ENCODE assay signal across 7 cellular contexts in genomic region chr9:66267684-66268083, GRCh38.
DNase-seq lines count a peak whose midpoint lies in the region; ATAC-seq and TF ChIP-seq lines count a peak whose summit lies in the region.
"Not testable (repeated sequence)": the region's sequence is repeated elsewhere in the genome, so short reads cannot be mapped to it uniquely, and the experiment has no call there.

No MANE protein-coding gene starts in this region.

- CTCF ChIA-PET in T-cell (lab: Charles Lee); activated CD8-positive, alpha-beta memory T cell treated with anti-CD3 and anti-CD28 coated beads, Interleukin-2, amount 10 ng/mL, durations not matched to agents 7 days and 5 days (lab: Charles Lee); activated naive CD4-positive, alpha-beta T cell treated with anti-CD3 and anti-CD28 coated beads, Interleukin-2, amount 10 ng/mL, durations not matched to agents 7 days and 5 days (lab: Charles Lee): not testable (repeated sequence)

- not testable (repeated sequence) for H3K4me1 Mint-ChIP-seq in T-cell; activated CD8-positive, alpha-beta memory T cell treated with anti-CD3 and anti-CD28 coated beads, Interleukin-2, amount 10 ng/mL, durations not matched to agents 7 days and 5 days; activated naive CD4-positive, alpha-beta T cell treated with anti-CD3 and anti-CD28 coated beads, Interleukin-2, amount 10 ng/mL, durations not matched to agents 7 days and 5 days

- POLR2A ChIA-PET in T-cell (lab: Charles Lee): not testable (repeated sequence)

- not testable (repeated sequence) for H3K27me3 Mint-ChIP-seq in T-cell; activated CD8-positive, alpha-beta memory T cell treated with anti-CD3 and anti-CD28 coated beads, Interleukin-2, amount 10 ng/mL, durations not matched to agents 7 days and 5 days; activated naive CD4-positive, alpha-beta T cell treated with anti-CD3 and anti-CD28 coated beads, Interleukin-2, amount 10 ng/mL, durations not matched to agents 7 days and 5 days

- DNase-seq in GM12865 (ENCODE audit: low read depth) (peak; percentile 42), T-cell (peak in 21 of 34 experiments; percentile 7 to 59 (median 34)), fibroblast of pulmonary artery (ENCODE audit: low read depth) (peak; percentile 2), medulla oblongata (ENCODE audit: extremely low spot score) (peak; percentile 1)
- peak; percentile 70 for DNase-seq in activated CD8-positive, alpha-beta memory T cell treated with anti-CD3 and anti-CD28 coated beads, Interleukin-2, amount 10 ng/mL, durations not matched to agents 7 days and 5 days
- DNase-seq in activated naive CD4-positive, alpha-beta T cell treated with anti-CD3 and anti-CD28 coated beads, Interleukin-2, amount 10 ng/mL, durations not matched to agents 7 days and 5 days: peak; percentile 41
- peak; percentile 35 for DNase-seq in stimulated activated CD4-positive, alpha-beta T cell treated with anti-CD3 and anti-CD28 coated beads, Interleukin-15, amount 100 ng/mL, for 24 hours

- H3K4me3 ChIP-seq in GM12865 (ENCODE audit: low read depth, low read length): peak overlapping the region; percentile 37; the same call in 1 of the 2 replicates
- not testable (repeated sequence) for H3K4me3 ChIP-seq in fibroblast of pulmonary artery (replicated peaks; ENCODE audit: low read depth, low read length)

- peak overlapping the region in 1 of 3 donors; percentile 4 for H3K4me3 Mint-ChIP-seq in T-cell
- H3K4me3 Mint-ChIP-seq in activated CD8-positive, alpha-beta memory T cell treated with anti-CD3 and anti-CD28 coated beads, Interleukin-2, amount 10 ng/mL, durations not matched to agents 7 days and 5 days: peak overlapping the region; percentile 28
- not testable (repeated sequence) for H3K4me3 Mint-ChIP-seq in activated naive CD4-positive, alpha-beta T cell treated with anti-CD3 and anti-CD28 coated beads, Interleukin-2, amount 10 ng/mL, durations not matched to agents 7 days and 5 days

- H3K36me3 Mint-ChIP-seq in T-cell; activated CD8-positive, alpha-beta memory T cell treated with anti-CD3 and anti-CD28 coated beads, Interleukin-2, amount 10 ng/mL, durations not matched to agents 7 days and 5 days; activated naive CD4-positive, alpha-beta T cell treated with anti-CD3 and anti-CD28 coated beads, Interleukin-2, amount 10 ng/mL, durations not matched to agents 7 days and 5 days: not testable (repeated sequence)

- peak; percentile 50 to 86 (median 68) for ATAC-seq in T-cell (replicated peaks in 1 of 4)
- peak; percentile 81 for ATAC-seq in activated CD8-positive, alpha-beta memory T cell treated with anti-CD3 and anti-CD28 coated beads, Interleukin-2, amount 10 ng/mL, durations not matched to agents 7 days and 5 days

- not testable (repeated sequence) for H3K9me3 Mint-ChIP-seq in T-cell; activated CD8-positive, alpha-beta memory T cell treated with anti-CD3 and anti-CD28 coated beads, Interleukin-2, amount 10 ng/mL, durations not matched to agents 7 days and 5 days (ENCODE audit: low read depth); activated naive CD4-positive, alpha-beta T cell treated with anti-CD3 and anti-CD28 coated beads, Interleukin-2, amount 10 ng/mL, durations not matched to agents 7 days and 5 days

- not testable (repeated sequence) for H3K27ac Mint-ChIP-seq in T-cell; activated naive CD4-positive, alpha-beta T cell treated with anti-CD3 and anti-CD28 coated beads, Interleukin-2, amount 10 ng/mL, durations not matched to agents 7 days and 5 days
- H3K27ac Mint-ChIP-seq in activated CD8-positive, alpha-beta memory T cell treated with anti-CD3 and anti-CD28 coated beads, Interleukin-2, amount 10 ng/mL, durations not matched to agents 7 days and 5 days: peak overlapping the region; percentile 43

- TF ChIP-seq CTCF in GM12865 (IDR thresholded peaks at IDR 0.05; ENCODE audit: insufficient read depth, low read depth, low read length, missing control alignments); fibroblast of pulmonary artery (IDR thresholded peaks at IDR 0.05; ENCODE audit: low read length, missing control alignments): not testable (repeated sequence)

Comparison
In these comparisons a context has a peak if more than half of its experiments do, and no peak if none do; other contexts are left out.
1. DNase-seq: peak in every context shown above with its lines; median percentile 70 in activated CD8-positive, alpha-beta memory T cell treated with anti-CD3 and anti-CD28 coated beads, Interleukin-2, amount 10 ng/mL, durations not matched to agents 7 days and 5 days; 42 in GM12865; 41 in activated naive CD4-positive, alpha-beta T cell treated with anti-CD3 and anti-CD28 coated beads, Interleukin-2, amount 10 ng/mL, durations not matched to agents 7 days and 5 days; 35 in stimulated activated CD4-positive, alpha-beta T cell treated with anti-CD3 and anti-CD28 coated beads, Interleukin-15, amount 100 ng/mL, for 24 hours; 34 in T-cell; 2 in fibroblast of pulmonary artery; 1 in medulla oblongata.